In genomic region chr3:24154751-24155150, GRCh38 we compare ENCODE assay signal across 23 cellular contexts.
A peak's percentile ranks its signal among the peaks of the same experiment; 100 is the strongest.
DNase-seq lines count a peak whose midpoint lies in the region; ATAC-seq and TF ChIP-seq lines count a peak whose summit lies in the region.
"Had no signal": no experiment of that assay in that cellular context is flagged by ENCODE, and none has a peak within 500 bp of the region (broad histone marks: within the 10 kb centered on the region; RNA-seq: fewer than 3 reads in every experiment).

No MANE protein-coding gene starts in this region.

- no peak overlapping the region for H3K4me3 Mint-ChIP-seq in activated CD4-positive, alpha-beta memory T cell treated with anti-CD3 and anti-CD28 coated beads for 36 hours
- H3K4me3 Mint-ChIP-seq in activated CD4-positive, alpha-beta memory T cell treated with anti-CD3 and anti-CD28 coated beads, Interleukin-2, amount 10 ng/mL, durations not matched to agents 7 days and 5 days = no peak overlapping the region
- peak overlapping the region; percentile 8 for H3K4me3 Mint-ChIP-seq in type B pancreatic cell
- H3K4me3 Mint-ChIP-seq: dendritic cell treated with granulocyte-macrophage colony-stimulating factor and Interleukin-4, amounts not matched to agents 40 ng/mL and 50 ng/mL, for 4 days; neural crest cell; stimulated activated naive CD8-positive, alpha-beta T cell treated with anti-CD3 and anti-CD28 coated beads, Interleukin-15, Interleukin-2, amounts not matched to agents 100 ng/mL and 50 ng/mL, for 24 hours had no signal

- peaks cover 27% of the 10 kb centered on the region for H3K4me1 Mint-ChIP-seq in activated CD4-positive, alpha-beta memory T cell treated with anti-CD3 and anti-CD28 coated beads for 36 hours (ENCODE audit: low read depth)
- peaks cover 21% of the 10 kb centered on the region for H3K4me1 Mint-ChIP-seq in activated CD4-positive, alpha-beta memory T cell treated with anti-CD3 and anti-CD28 coated beads, Interleukin-2, amount 10 ng/mL, durations not matched to agents 7 days and 5 days
- H3K4me1 Mint-ChIP-seq in type B pancreatic cell (ENCODE audit: unreplicated experiment) = peaks cover 25% of the 10 kb centered on the region

- DNase-seq in activated CD4-positive, alpha-beta memory T cell treated with anti-CD3 and anti-CD28 coated beads for 36 hours = no peak
- no peak for DNase-seq in activated CD4-positive, alpha-beta memory T cell treated with anti-CD3 and anti-CD28 coated beads, Interleukin-2, amount 10 ng/mL, durations not matched to agents 7 days and 5 days
- DNase-seq in type B pancreatic cell (ENCODE audit: extremely low spot score, unreplicated experiment) = no peak
- no peak for DNase-seq in stimulated activated CD4-positive, alpha-beta T cell treated with anti-CD3 and anti-CD28 coated beads, Interleukin-4, amount 100 ng/mL, for 4 hours
- DNase-seq in GM20000 (ENCODE audit: low spot score) = no peak
- DNase-seq: amniotic stem cell; BE2C; COR-L47; DND-41; head of caudate nucleus; KG1; left lung; midbrain; NCI-H748 treated with DMSO at 0.1 percent for 48 hours; SHP77; stimulated activated CD4-positive, alpha-beta T cell treated with anti-CD3 and anti-CD28 coated beads, Interleukin-1b, Interleukin-23, amount 100 ng/mL, for 48 hours; upper lobe of left lung had no signal

- intact Hi-C loops in activated CD4-positive, alpha-beta memory T cell treated with anti-CD3 and anti-CD28 coated beads for 36 hours (cut with micrococcal nuclease) = loop anchor here (1.0 to 10.0 kb wide), 4 partner anchors 150 to 340 kb away; no protein-coding TSS in a partner anchor

- H3K36me3 Mint-ChIP-seq in activated CD4-positive, alpha-beta memory T cell treated with anti-CD3 and anti-CD28 coated beads for 36 hours = no peaks in the 10 kb centered on the region
- H3K36me3 Mint-ChIP-seq in activated CD4-positive, alpha-beta memory T cell treated with anti-CD3 and anti-CD28 coated beads, Interleukin-2, amount 10 ng/mL, durations not matched to agents 7 days and 5 days (ENCODE audit: low read depth) = no peaks in the 10 kb centered on the region
- H3K36me3 Mint-ChIP-seq in type B pancreatic cell = no peaks in the 10 kb centered on the region

- peak overlapping the region; percentile 64 for H3K27ac Mint-ChIP-seq in activated CD4-positive, alpha-beta memory T cell treated with anti-CD3 and anti-CD28 coated beads for 36 hours
- H3K27ac Mint-ChIP-seq in activated CD4-positive, alpha-beta memory T cell treated with anti-CD3 and anti-CD28 coated beads, Interleukin-2, amount 10 ng/mL, durations not matched to agents 7 days and 5 days = no peak overlapping the region
- peak overlapping the region; percentile 54 for H3K27ac Mint-ChIP-seq in type B pancreatic cell
- H3K27ac Mint-ChIP-seq: dendritic cell treated with granulocyte-macrophage colony-stimulating factor and Interleukin-4, amounts not matched to agents 40 ng/mL and 50 ng/mL, for 4 days; stimulated activated naive CD8-positive, alpha-beta T cell treated with anti-CD3 and anti-CD28 coated beads, Interleukin-15, Interleukin-2, amounts not matched to agents 100 ng/mL and 50 ng/mL, for 24 hours had no signal

- POLR2A ChIA-PET in activated CD4-positive, alpha-beta memory T cell treated with anti-CD3 and anti-CD28 coated beads for 36 hours (lab: Charles Lee) = no interaction called here
- POLR2A ChIA-PET in activated CD4-positive, alpha-beta memory T cell treated with anti-CD3 and anti-CD28 coated beads, Interleukin-2, amount 10 ng/mL, durations not matched to agents 7 days and 5 days (lab: Charles Lee) = no interaction called here

- ATAC-seq in GM21447 (IDR thresholded peaks at IDR 0.05; ENCODE audit: unreplicated experiment) (peak; percentile 4), HG03045 (IDR thresholded peaks at IDR 0.05; ENCODE audit: unreplicated experiment) (peak; percentile 11), GM21526 (IDR thresholded peaks at IDR 0.05; ENCODE audit: low FRiP score, unreplicated experiment) (no peak)
- ATAC-seq: left lung had no signal

- H3K27me3 Mint-ChIP-seq in activated CD4-positive, alpha-beta memory T cell treated with anti-CD3 and anti-CD28 coated beads for 36 hours = peaks cover 3% of the 10 kb centered on the region
- H3K27me3 Mint-ChIP-seq in activated CD4-positive, alpha-beta memory T cell treated with anti-CD3 and anti-CD28 coated beads, Interleukin-2, amount 10 ng/mL, durations not matched to agents 7 days and 5 days = no peaks in the 10 kb centered on the region
- H3K27me3 Mint-ChIP-seq in type B pancreatic cell = no peaks in the 10 kb centered on the region
- H3K27me3 Mint-ChIP-seq: dendritic cell treated with granulocyte-macrophage colony-stimulating factor and Interleukin-4, amounts not matched to agents 40 ng/mL and 50 ng/mL, for 4 days had no signal

- no peak for TF ChIP-seq CTCF in type B pancreatic cell (conservative IDR thresholded peaks at IDR 0.05)
- TF ChIP-seq CTCF in GM20000 (IDR thresholded peaks at IDR 0.05; ENCODE audit: extremely low read depth, missing control alignments) = no peak

- CTCF ChIA-PET in activated CD4-positive, alpha-beta memory T cell treated with anti-CD3 and anti-CD28 coated beads for 36 hours (lab: Charles Lee) = no interaction called here
- CTCF ChIA-PET in activated CD4-positive, alpha-beta memory T cell treated with anti-CD3 and anti-CD28 coated beads, Interleukin-2, amount 10 ng/mL, durations not matched to agents 7 days and 5 days (lab: Charles Lee) = no interaction called here

- H3K9me3 Mint-ChIP-seq in activated CD4-positive, alpha-beta memory T cell treated with anti-CD3 and anti-CD28 coated beads for 36 hours = no peaks in the 10 kb centered on the region
- H3K9me3 Mint-ChIP-seq in activated CD4-positive, alpha-beta memory T cell treated with anti-CD3 and anti-CD28 coated beads, Interleukin-2, amount 10 ng/mL, durations not matched to agents 7 days and 5 days = no peaks in the 10 kb centered on the region
- no peaks in the 10 kb centered on the region for H3K9me3 Mint-ChIP-seq in type B pancreatic cell
- H3K9me3 Mint-ChIP-seq: dendritic cell treated with granulocyte-macrophage colony-stimulating factor and Interleukin-4, amounts not matched to agents 40 ng/mL and 50 ng/mL, for 4 days; neural crest cell; stimulated activated naive CD8-positive, alpha-beta T cell treated with anti-CD3 and anti-CD28 coated beads, Interleukin-15, Interleukin-2, amounts not matched to agents 100 ng/mL and 50 ng/mL, for 24 hours had no signal
